16 cellular contexts compared by ENCODE assay signal in the genomic region with DNA sequence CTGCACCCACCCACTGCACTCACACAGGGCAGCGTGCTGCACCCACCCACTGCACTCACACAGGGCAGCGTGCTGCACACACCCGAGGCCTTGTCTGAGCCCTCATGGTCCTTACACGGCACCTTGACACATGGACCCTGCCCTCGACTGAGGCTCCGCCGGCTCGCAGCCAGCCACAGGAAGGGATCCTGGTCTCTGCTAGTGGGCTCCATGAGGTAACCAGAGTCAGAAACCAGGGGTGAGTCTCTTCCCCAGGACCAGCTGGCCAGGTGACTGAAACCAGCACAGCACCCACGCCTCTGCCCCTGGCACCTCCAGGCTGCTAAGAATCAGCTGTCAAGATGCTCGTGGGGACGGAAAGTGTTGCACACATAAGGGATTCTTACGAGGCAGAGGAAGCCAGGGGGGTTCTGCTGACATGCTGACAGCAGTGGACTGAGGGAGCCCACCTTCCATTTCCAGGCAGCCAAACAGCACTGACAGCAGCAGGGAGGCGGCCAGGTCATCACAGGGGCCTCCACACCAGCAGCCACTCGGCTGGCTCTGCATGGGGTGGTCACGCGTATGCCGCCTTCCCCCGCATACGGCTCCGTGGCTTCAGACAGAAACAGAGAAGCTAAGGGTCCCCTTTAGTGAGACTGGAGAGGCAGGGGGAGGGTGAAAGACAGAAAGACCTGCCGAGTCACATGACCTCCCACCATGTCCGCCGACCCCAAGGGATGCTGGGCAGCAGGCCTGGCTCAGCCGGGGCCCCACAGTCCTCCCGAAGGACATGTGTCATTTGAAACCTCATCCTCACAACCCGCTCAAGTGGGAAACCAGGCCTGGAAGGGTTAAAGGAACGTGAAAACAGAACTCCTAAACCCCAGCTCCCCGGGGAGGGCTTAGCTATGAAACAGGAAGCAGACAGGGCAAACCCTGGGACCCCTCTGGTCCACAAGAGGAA. TPM values are rescaled to one million over a fixed set of nuclear protein-coding genes. Genes with fewer than 3 reads are reported as not detected.
A peak's percentile ranks its signal among the peaks of the same experiment; 100 is the strongest.
DNase-seq lines count a peak whose midpoint lies in the region; ATAC-seq and TF ChIP-seq lines count a peak whose summit lies in the region.
"Had no signal": no experiment of that assay in that cellular context is flagged by ENCODE, and none has a peak within 500 bp of the region (broad histone marks: within the 10 kb centered on the region; RNA-seq: fewer than 3 reads in every experiment).

No MANE protein-coding gene starts in this region.

- no peak overlapping the region for H3K4me2 ChIP-seq in Karpas-422 (ENCODE audit: low read depth, low read length, poor library complexity, severe bottlenecking)

- DNase-seq in Karpas-422, result peak; percentile 44
- DNase-seq in caudate nucleus (lab: John Stamatoyannopoulos, UW), result no peak
- DNase-seq in left kidney (ENCODE audit: low read depth, low spot score), result peak; percentile 51
- DNase-seq in stimulated activated naive B cell treated with anti-CD40 and anti-IgM and Interleukin-4, amounts not matched to agents 10 μg/mL and 1 μg/mL and 100 μg/mL, for 72 hours, result no peak
- no peak for DNase-seq in foreskin keratinocyte
- DNase-seq in activated naive CD4-positive, alpha-beta T cell treated with anti-CD3 and anti-CD28 coated beads for 36 hours, result no peak
- no peak for DNase-seq in GM19238 (ENCODE audit: insufficient read length, low spot score)
- DNase-seq: activated naive CD8-positive, alpha-beta T cell treated with anti-CD3 and anti-CD28 coated beads, Interleukin-2, amount 50 U/mL, for 24 hours; activated T-cell treated with anti-CD3 and anti-CD28 coated beads, Interleukin-2, amount 50 U/mL, for 1 hour; DMS 273 treated with DMSO at 0.1 percent for 48 hours; islet precursor cell; NCI-H1694; NCI-H446 treated with DMSO at 0.1 percent for 48 hours had no signal

- H4K20me1 ChIP-seq in Karpas-422 (ENCODE audit: insufficient read depth, low read depth, low read length), result peaks cover 25% of the 10 kb centered on the region; the same call in 1 of the 2 replicates

- H3K9me3 Mint-ChIP-seq in stimulated activated naive B cell treated with anti-CD40 and anti-IgM and Interleukin-4, amounts not matched to agents 10 μg/mL and 1 μg/mL and 100 μg/mL, for 72 hours, result peaks cover 4% of the 10 kb centered on the region in 2 donors
- H3K9me3 Mint-ChIP-seq in activated naive CD4-positive, alpha-beta T cell treated with anti-CD3 and anti-CD28 coated beads for 36 hours, result peaks cover 4% of the 10 kb centered on the region
- H3K9me3 Mint-ChIP-seq: activated naive CD8-positive, alpha-beta T cell treated with anti-CD3 and anti-CD28 coated beads, Interleukin-2, amount 50 U/mL, for 24 hours had no signal

- no peaks in the 10 kb centered on the region for H3K27me3 Mint-ChIP-seq in stimulated activated naive B cell treated with anti-CD40 and anti-IgM and Interleukin-4, amounts not matched to agents 10 μg/mL and 1 μg/mL and 100 μg/mL, for 72 hours
- H3K27me3 Mint-ChIP-seq in activated naive CD4-positive, alpha-beta T cell treated with anti-CD3 and anti-CD28 coated beads for 36 hours (ENCODE audit: low read depth), result no peaks in the 10 kb centered on the region
- H3K27me3 Mint-ChIP-seq: activated naive CD8-positive, alpha-beta T cell treated with anti-CD3 and anti-CD28 coated beads, Interleukin-2, amount 50 U/mL, for 24 hours had no signal

- intact Hi-C loops in activated naive CD4-positive, alpha-beta T cell treated with anti-CD3 and anti-CD28 coated beads for 36 hours (cut with micrococcal nuclease), result no loop called here

- no peak overlapping the region for H3K4me3 ChIP-seq in Karpas-422 (ENCODE audit: low read length)
- H3K4me3 ChIP-seq: prostate gland, SK-N-MC had no signal

- H3K79me2 ChIP-seq in Karpas-422 (ENCODE audit: low read length), result no peaks in the 10 kb centered on the region

- H3K27ac ChIP-seq in Karpas-422 (ENCODE audit: low read length) (no peak overlapping the region), caudate nucleus (ENCODE audit: low read depth, low read length) (peak overlapping the region; percentile 62), foreskin keratinocyte (no peak overlapping the region)
- H3K27ac ChIP-seq: prostate gland, SK-N-MC had no signal

- H3K27me3 ChIP-seq in Karpas-422 (ENCODE audit: low read length), result no peaks in the 10 kb centered on the region
- H3K27me3 ChIP-seq in foreskin keratinocyte, result no peaks in the 10 kb centered on the region

- H2AFZ ChIP-seq in Karpas-422 (ENCODE audit: low read length), result no peak overlapping the region

- TF ChIP-seq CTCF in foreskin keratinocyte (conservative IDR thresholded peaks at IDR 0.05), result no peak

- H3K4me3 Mint-ChIP-seq in stimulated activated naive B cell treated with anti-CD40 and anti-IgM and Interleukin-4, amounts not matched to agents 10 μg/mL and 1 μg/mL and 100 μg/mL, for 72 hours, result peak overlapping the region in 1 of 2 donors; percentile 6
- no peak overlapping the region for H3K4me3 Mint-ChIP-seq in activated naive CD4-positive, alpha-beta T cell treated with anti-CD3 and anti-CD28 coated beads for 36 hours
- H3K4me3 Mint-ChIP-seq: activated naive CD8-positive, alpha-beta T cell treated with anti-CD3 and anti-CD28 coated beads, Interleukin-2, amount 50 U/mL, for 24 hours had no signal

- no peaks in the 10 kb centered on the region for H3K9me2 ChIP-seq in Karpas-422 (replicated peaks; ENCODE audit: insufficient read depth, low read length)

- H3K9ac ChIP-seq in Karpas-422 (ENCODE audit: low read length), result no peak overlapping the region

- peak in 1 of 2 donors; percentile 25 for ATAC-seq in stimulated activated naive B cell treated with anti-CD40 and anti-IgM and Interleukin-4, amounts not matched to agents 10 μg/mL and 1 μg/mL and 100 μg/mL, for 72 hours (replicated peaks)
- ATAC-seq in foreskin keratinocyte, result no peak
- ATAC-seq in HG03460 (IDR thresholded peaks at IDR 0.05; ENCODE audit: unreplicated experiment), result no peak
- ATAC-seq: activated naive CD8-positive, alpha-beta T cell treated with anti-CD3 and anti-CD28 coated beads, Interleukin-2, amount 50 U/mL, for 24 hours had no signal

- CTCF ChIA-PET in activated naive CD4-positive, alpha-beta T cell treated with anti-CD3 and anti-CD28 coated beads for 36 hours (lab: Charles Lee), result interaction anchor here (1.2 kb wide), 1 partner anchor 36 kb away, joined by 3 read pairs; no protein-coding TSS in a partner anchor

- H3K9me3 ChIP-seq in Karpas-422 (ENCODE audit: low read length), result no peaks in the 10 kb centered on the region
- H3K9me3 ChIP-seq: prostate gland had no signal

- no peaks in the 10 kb centered on the region for H3K36me3 ChIP-seq in Karpas-422 (ENCODE audit: insufficient read depth, low read length)
- H3K36me3 ChIP-seq: prostate gland had no signal

- H3K27ac Mint-ChIP-seq in stimulated activated naive B cell treated with anti-CD40 and anti-IgM and Interleukin-4, amounts not matched to agents 10 μg/mL and 1 μg/mL and 100 μg/mL, for 72 hours, result peak overlapping the region; percentile 25
- no peak overlapping the region for H3K27ac Mint-ChIP-seq in activated naive CD4-positive, alpha-beta T cell treated with anti-CD3 and anti-CD28 coated beads for 36 hours
- H3K27ac Mint-ChIP-seq: activated naive CD8-positive, alpha-beta T cell treated with anti-CD3 and anti-CD28 coated beads, Interleukin-2, amount 50 U/mL, for 24 hours had no signal

- H3K4me1 ChIP-seq in Karpas-422 (ENCODE audit: low read length) (peaks cover 9% of the 10 kb centered on the region), foreskin keratinocyte (no peaks in the 10 kb centered on the region)
- H3K4me1 ChIP-seq: prostate gland had no signal

- peaks cover 13 to 22% of the 10 kb centered on the region in 2 donors for H3K4me1 Mint-ChIP-seq in stimulated activated naive B cell treated with anti-CD40 and anti-IgM and Interleukin-4, amounts not matched to agents 10 μg/mL and 1 μg/mL and 100 μg/mL, for 72 hours
- peaks cover 12% of the 10 kb centered on the region for H3K4me1 Mint-ChIP-seq in activated naive CD4-positive, alpha-beta T cell treated with anti-CD3 and anti-CD28 coated beads for 36 hours (ENCODE audit: low read depth)

- H3K36me3 Mint-ChIP-seq in stimulated activated naive B cell treated with anti-CD40 and anti-IgM and Interleukin-4, amounts not matched to agents 10 μg/mL and 1 μg/mL and 100 μg/mL, for 72 hours, result peaks cover 30 to 45% of the 10 kb centered on the region in 2 donors
- peaks cover 14% of the 10 kb centered on the region for H3K36me3 Mint-ChIP-seq in activated naive CD4-positive, alpha-beta T cell treated with anti-CD3 and anti-CD28 coated beads for 36 hours (ENCODE audit: low read depth)

RNA-seq across cellular contexts. Expression of gene GPER1, which starts 34.2 kb away (rescaled TPM):
- total RNA-seq in Karpas-422 (2014; rRNA removed; shearing (Covaris generic); ENCODE audit: low replicate concordance), result not detected in 2 replicates
- total RNA-seq in foreskin keratinocyte, result 0.07 TPM in 1 of 2 replicates, not detected in the other
- polyA plus RNA-seq in foreskin keratinocyte, result 0.03 and 0.07 TPM in 2 replicates
- total RNA-seq in activated naive CD4-positive, alpha-beta T cell treated with anti-CD3 and anti-CD28 coated beads for 36 hours, result not detected

RNA-seq across cellular contexts. Expression of gene ZFAND2A, which starts 37.8 kb away (rescaled TPM):
- total RNA-seq in Karpas-422 (2014; rRNA removed; shearing (Covaris generic); ENCODE audit: low replicate concordance), result 5.2 and 11.5 TPM in 2 replicates
- total RNA-seq in foreskin keratinocyte, result 19.9 and 22.2 TPM in 2 replicates
- 22.9 and 25.1 TPM in 2 replicates for polyA plus RNA-seq in foreskin keratinocyte
- total RNA-seq in activated naive CD4-positive, alpha-beta T cell treated with anti-CD3 and anti-CD28 coated beads for 36 hours, result 10 to 100 TPM; 19.1 to 20.7 TPM

Comparison
In these comparisons a context has a peak if more than half of its experiments do, and no peak if none do; other contexts are left out.
1. DNase-seq: peak in Karpas-422 (single experiment) and left kidney (single experiment); none in caudate nucleus (0 of 61), stimulated activated naive B cell treated with anti-CD40 and anti-IgM and Interleukin-4, amounts not matched to agents 10 μg/mL and 1 μg/mL and 100 μg/mL, for 72 hours (single experiment), foreskin keratinocyte (0 of 2), activated naive CD4-positive, alpha-beta T cell treated with anti-CD3 and anti-CD28 coated beads for 36 hours (single experiment) and GM19238 (single experiment).